ENCODE assay signal across 16 cellular contexts in genomic region chr11:93528252-93528651, GRCh38. TPM values are rescaled to one million over a fixed set of nuclear protein-coding genes. Genes with fewer than 3 reads are reported as not detected.
DNase-seq lines count a peak whose midpoint lies in the region; ATAC-seq and TF ChIP-seq lines count a peak whose summit lies in the region.
"Had no signal": no experiment of that assay in that cellular context is flagged by ENCODE, and none has a peak within 500 bp of the region (broad histone marks: within the 10 kb centered on the region; RNA-seq: fewer than 3 reads in every experiment).

No MANE protein-coding gene starts in this region.

- ATAC-seq in stimulated activated effector memory CD8-positive, alpha-beta T cell treated with anti-CD3 and anti-CD28 coated beads, Interleukin-12 subunit alpha, Interleukin-12 subunit beta, amount 100 ng/mL, for 72 hours = no peak
- ATAC-seq in GM21515 (IDR thresholded peaks at IDR 0.05; ENCODE audit: unreplicated experiment) = no peak

- peaks cover 54 to 89% (median 76%) of the 10 kb centered on the region in 4 donors for H3K4me1 Mint-ChIP-seq in CD4-positive, alpha-beta memory T cell
- peaks cover 91% of the 10 kb centered on the region for H3K4me1 Mint-ChIP-seq in activated T-helper 1 cell treated with anti-CD3 and anti-CD28 coated beads, Interleukin-12 subunit alpha, Interleukin-12 subunit beta, Interleukin-2, Interleukin-4 antibody, amounts not matched to agents 30 ng/mL and 10 ng/mL and 1 ng/mL, durations not matched to agents 14 hours and 24 hours and 36 hours (ENCODE audit: low read depth)
- H3K4me1 Mint-ChIP-seq in stimulated activated effector memory CD8-positive, alpha-beta T cell treated with anti-CD3 and anti-CD28 coated beads, Interleukin-12 subunit alpha, Interleukin-12 subunit beta, amount 100 ng/mL, for 72 hours = peaks cover 81% of the 10 kb centered on the region
- peaks cover 67% of the 10 kb centered on the region for H3K4me1 Mint-ChIP-seq in nephron progenitor cell

- peak overlapping the region; percentile 8 to 90 (median 84) for H3K27ac Mint-ChIP-seq in CD4-positive, alpha-beta memory T cell
- H3K27ac Mint-ChIP-seq in activated T-helper 1 cell treated with anti-CD3 and anti-CD28 coated beads, Interleukin-12 subunit alpha, Interleukin-12 subunit beta, Interleukin-2, Interleukin-4 antibody, amounts not matched to agents 30 ng/mL and 10 ng/mL and 1 ng/mL, durations not matched to agents 14 hours and 24 hours and 36 hours = peak overlapping the region; percentile 22
- no peak overlapping the region for H3K27ac Mint-ChIP-seq in stimulated activated effector memory CD8-positive, alpha-beta T cell treated with anti-CD3 and anti-CD28 coated beads, Interleukin-12 subunit alpha, Interleukin-12 subunit beta, amount 100 ng/mL, for 72 hours
- no peak overlapping the region for H3K27ac Mint-ChIP-seq in nephron progenitor cell

- H3K9me3 Mint-ChIP-seq in CD4-positive, alpha-beta memory T cell = no peaks in the 10 kb centered on the region
- no peaks in the 10 kb centered on the region for H3K9me3 Mint-ChIP-seq in activated T-helper 1 cell treated with anti-CD3 and anti-CD28 coated beads, Interleukin-12 subunit alpha, Interleukin-12 subunit beta, Interleukin-2, Interleukin-4 antibody, amounts not matched to agents 30 ng/mL and 10 ng/mL and 1 ng/mL, durations not matched to agents 14 hours and 24 hours and 36 hours
- H3K9me3 Mint-ChIP-seq in stimulated activated effector memory CD8-positive, alpha-beta T cell treated with anti-CD3 and anti-CD28 coated beads, Interleukin-12 subunit alpha, Interleukin-12 subunit beta, amount 100 ng/mL, for 72 hours = no peaks in the 10 kb centered on the region
- H3K9me3 Mint-ChIP-seq in nephron progenitor cell = no peaks in the 10 kb centered on the region
- H3K9me3 Mint-ChIP-seq: brain; CD8-positive, alpha-beta memory T cell had no signal

- no peaks in the 10 kb centered on the region for H3K9me3 ChIP-seq in CD4-positive, alpha-beta memory T cell (ENCODE audit: control insufficient read depth in 1 of 2, low read length in 2 of 2)

- no peaks in the 10 kb centered on the region for H3K27me3 Mint-ChIP-seq in CD4-positive, alpha-beta memory T cell
- no peaks in the 10 kb centered on the region for H3K27me3 Mint-ChIP-seq in activated T-helper 1 cell treated with anti-CD3 and anti-CD28 coated beads, Interleukin-12 subunit alpha, Interleukin-12 subunit beta, Interleukin-2, Interleukin-4 antibody, amounts not matched to agents 30 ng/mL and 10 ng/mL and 1 ng/mL, durations not matched to agents 14 hours and 24 hours and 36 hours (ENCODE audit: insufficient read depth)
- H3K27me3 Mint-ChIP-seq in nephron progenitor cell (ENCODE audit: low read depth, poor library complexity) = no peaks in the 10 kb centered on the region
- H3K27me3 Mint-ChIP-seq: brain; CD8-positive, alpha-beta memory T cell had no signal

- no peaks in the 10 kb centered on the region for H3K36me3 Mint-ChIP-seq in CD4-positive, alpha-beta memory T cell
- H3K36me3 Mint-ChIP-seq in activated T-helper 1 cell treated with anti-CD3 and anti-CD28 coated beads, Interleukin-12 subunit alpha, Interleukin-12 subunit beta, Interleukin-2, Interleukin-4 antibody, amounts not matched to agents 30 ng/mL and 10 ng/mL and 1 ng/mL, durations not matched to agents 14 hours and 24 hours and 36 hours (ENCODE audit: low read depth) = peaks cover 3% of the 10 kb centered on the region
- peaks cover 8% of the 10 kb centered on the region for H3K36me3 Mint-ChIP-seq in stimulated activated effector memory CD8-positive, alpha-beta T cell treated with anti-CD3 and anti-CD28 coated beads, Interleukin-12 subunit alpha, Interleukin-12 subunit beta, amount 100 ng/mL, for 72 hours
- H3K36me3 Mint-ChIP-seq in nephron progenitor cell (ENCODE audit: low read depth) = peaks cover 21% of the 10 kb centered on the region
- H3K36me3 Mint-ChIP-seq: brain; CD8-positive, alpha-beta memory T cell had no signal

- POLR2A ChIA-PET in CD4-positive, alpha-beta memory T cell (lab: Charles Lee; ENCODE audit: partially characterized antibody) = interaction anchor here (2.9 kb wide), 1 partner anchor 13 kb away, joined by 14 read pairs; no protein-coding TSS in a partner anchor

- peaks cover 82% of the 10 kb centered on the region for H3K4me1 ChIP-seq in CD4-positive, alpha-beta memory T cell (ENCODE audit: insufficient read depth, low read length)

- no peaks in the 10 kb centered on the region for H3K36me3 ChIP-seq in CD4-positive, alpha-beta memory T cell (ENCODE audit: insufficient read depth, low read length)

- H3K4me3 ChIP-seq in CD4-positive, alpha-beta memory T cell (ENCODE audit: low read length in 2 of 2) = no peak overlapping the region
- H3K4me3 ChIP-seq: PC-9 had no signal

- DNase-seq in CD4-positive, alpha-beta memory T cell = no peak
- DNase-seq in activated T-helper 1 cell treated with anti-CD3 and anti-CD28 coated beads, Interleukin-12 subunit alpha, Interleukin-12 subunit beta, Interleukin-2, Interleukin-4 antibody, amounts not matched to agents 30 ng/mL and 10 ng/mL and 1 ng/mL, durations not matched to agents 14 hours and 24 hours and 36 hours (ENCODE audit: low spot score) = no peak
- DNase-seq in left kidney (ENCODE audit: low read depth, low spot score) (peak; percentile 38), activated T-cell treated with anti-CD3 and anti-CD28 coated beads for 4 hours (no peak), nephron progenitor cell (no peak)
- DNase-seq in stimulated activated effector memory CD8-positive, alpha-beta T cell treated with anti-CD3 and anti-CD28 coated beads, Interleukin-12 subunit alpha, Interleukin-12 subunit beta, amount 100 ng/mL, for 72 hours (ENCODE audit: low spot score in 2 of 2) = no peak
- DNase-seq: activated CD4-positive, alpha-beta T cell treated with anti-CD3 and anti-CD28 coated beads for 48 hours; activated gamma-delta T cell; CD8-positive, alpha-beta memory T cell; GOT3; IMR-90; left colon; PC-9; stimulated activated CD4-positive, alpha-beta T cell treated with anti-CD3 and anti-CD28 coated beads, Interleukin-2, amount 100 ng/mL, for 24 hours had no signal

- CTCF ChIA-PET in CD4-positive, alpha-beta memory T cell (lab: Charles Lee; ENCODE audit: partially characterized antibody) = no interaction called here

- no peak for TF ChIP-seq CTCF in nephron progenitor cell (IDR thresholded peaks at IDR 0.05)

- H3K27me3 ChIP-seq in CD4-positive, alpha-beta memory T cell (ENCODE audit: insufficient read depth, low read length) = no peaks in the 10 kb centered on the region

- H3K4me3 Mint-ChIP-seq in CD4-positive, alpha-beta memory T cell = peak overlapping the region in 3 of 8 donors; percentile 6 to 51 (median 9)
- no peak overlapping the region for H3K4me3 Mint-ChIP-seq in activated T-helper 1 cell treated with anti-CD3 and anti-CD28 coated beads, Interleukin-12 subunit alpha, Interleukin-12 subunit beta, Interleukin-2, Interleukin-4 antibody, amounts not matched to agents 30 ng/mL and 10 ng/mL and 1 ng/mL, durations not matched to agents 14 hours and 24 hours and 36 hours
- H3K4me3 Mint-ChIP-seq in stimulated activated effector memory CD8-positive, alpha-beta T cell treated with anti-CD3 and anti-CD28 coated beads, Interleukin-12 subunit alpha, Interleukin-12 subunit beta, amount 100 ng/mL, for 72 hours = peak overlapping the region; percentile 37
- no peak overlapping the region for H3K4me3 Mint-ChIP-seq in nephron progenitor cell
- H3K4me3 Mint-ChIP-seq: CD8-positive, alpha-beta memory T cell had no signal

- intact Hi-C loops in CD4-positive, alpha-beta memory T cell (cut with micrococcal nuclease) = no loop called here
- intact Hi-C loops in activated T-helper 1 cell treated with anti-CD3 and anti-CD28 coated beads, Interleukin-12 subunit alpha, Interleukin-12 subunit beta, Interleukin-2, Interleukin-4 antibody, amounts not matched to agents 30 ng/mL and 10 ng/mL and 1 ng/mL, durations not matched to agents 14 hours and 24 hours and 36 hours (cut with micrococcal nuclease) = no loop called here

- H3K27ac ChIP-seq in CD4-positive, alpha-beta memory T cell (ENCODE audit: low read depth, low read length) = peak overlapping the region; percentile 26
- H3K27ac ChIP-seq: PC-9 had no signal

RNA-seq across cellular contexts. Expression of gene SMCO4, which starts 14.9 kb away (rescaled TPM):
- total RNA-seq in CD4-positive, alpha-beta memory T cell = 10 to 100 TPM; 14.5 to 14.7 TPM
- polyA plus RNA-seq in CD4-positive, alpha-beta memory T cell = 10 to 100 TPM; 13.1 to 16.2 TPM
- total RNA-seq in activated T-helper 1 cell treated with anti-CD3 and anti-CD28 coated beads, Interleukin-12 subunit alpha, Interleukin-12 subunit beta, Interleukin-2, Interleukin-4 antibody, amounts not matched to agents 30 ng/mL and 10 ng/mL and 1 ng/mL, durations not matched to agents 14 hours and 24 hours and 36 hours = 33.4 and 34.8 TPM in 2 replicates

Comparison
In these comparisons a context has a peak if more than half of its experiments do, and no peak if none do; other contexts are left out.
1. H3K27ac Mint-ChIP-seq: peak in CD4-positive, alpha-beta memory T cell (7 of 7) and activated T-helper 1 cell treated with anti-CD3 and anti-CD28 coated beads, Interleukin-12 subunit alpha, Interleukin-12 subunit beta, Interleukin-2, Interleukin-4 antibody, amounts not matched to agents 30 ng/mL and 10 ng/mL and 1 ng/mL, durations not matched to agents 14 hours and 24 hours and 36 hours (single experiment); none in stimulated activated effector memory CD8-positive, alpha-beta T cell treated with anti-CD3 and anti-CD28 coated beads, Interleukin-12 subunit alpha, Interleukin-12 subunit beta, amount 100 ng/mL, for 72 hours (single experiment) and nephron progenitor cell (single experiment).